ENCODE assay signal across 8 cellular contexts in the genomic region with DNA sequence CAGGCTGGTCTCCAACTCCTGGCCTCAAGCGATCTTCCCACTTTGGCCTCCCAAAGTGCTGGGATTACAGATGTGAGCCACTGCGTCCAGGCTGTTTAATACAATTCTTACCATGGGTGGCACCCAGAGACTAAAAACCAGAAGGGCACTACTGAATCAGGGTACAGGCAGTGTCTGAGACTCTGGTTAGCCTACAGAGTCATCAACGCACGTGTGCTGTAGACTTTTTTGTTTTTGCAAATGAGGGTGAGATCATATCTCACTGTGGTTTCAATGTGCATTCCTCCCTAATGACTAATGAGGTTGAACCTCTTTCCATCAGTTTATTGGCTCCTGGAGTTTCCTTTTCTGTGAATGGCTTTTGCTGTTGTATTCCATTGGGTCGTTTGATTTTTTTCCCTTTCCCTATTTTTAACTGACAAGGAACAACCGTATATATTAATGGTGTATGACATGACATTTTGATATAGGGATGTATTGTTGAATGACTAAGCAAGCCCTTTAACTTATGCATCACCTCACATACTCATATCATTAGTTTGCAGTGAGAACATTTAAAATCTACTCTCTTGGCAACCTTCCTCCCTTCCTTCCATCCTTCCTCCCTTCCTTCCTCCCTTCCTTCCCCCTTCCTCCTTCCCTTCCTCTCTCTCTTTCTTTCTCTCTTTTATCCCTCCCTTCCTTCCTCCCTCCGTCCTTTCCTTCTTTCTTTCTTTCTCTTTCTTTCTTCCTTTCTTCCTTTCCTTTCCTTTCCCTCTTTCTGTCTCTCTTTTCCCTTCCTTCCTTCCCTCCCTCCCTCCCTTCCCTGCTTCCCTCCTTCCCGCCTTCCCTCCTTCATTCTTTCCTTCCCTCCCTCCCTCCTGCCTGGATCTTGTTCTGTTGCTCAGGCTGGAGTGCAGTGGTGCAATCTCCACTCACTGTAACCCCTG. TPM values are rescaled to one million over a fixed set of nuclear protein-coding genes. Genes with fewer than 3 reads are reported as not detected.
DNase-seq lines count a peak whose midpoint lies in the region; ATAC-seq and TF ChIP-seq lines count a peak whose summit lies in the region.

No MANE protein-coding gene starts in this region.

- H2AFZ ChIP-seq in HCT116 (ENCODE audit: low read depth, low read length, poor library complexity, severe bottlenecking) = no peak overlapping the region

- no TSS peak for BruUV-seq in HCT116 (replicated peaks; lab: Mats Ljungman, UMichigan)

- peak; percentile 66 for ATAC-seq in HCT116

- H3K4me2 ChIP-seq in HCT116 (ENCODE audit: low read length) = peak overlapping the region; percentile 56

- H3K27me3 ChIP-seq in HCT116 (ENCODE audit: insufficient read depth, low read length) = no peaks in the 10 kb centered on the region

- H3K27ac ChIP-seq in HCT116 (ENCODE audit: low read depth, low read length) (peak overlapping the region; percentile 94), urinary bladder (ENCODE audit: low read depth) (peak overlapping the region; percentile 28)

- no peaks in the 10 kb centered on the region for H3K79me2 ChIP-seq in HCT116 (ENCODE audit: insufficient read depth, low read length)

- no peaks in the 10 kb centered on the region for H3K36me3 ChIP-seq in HCT116 (ENCODE audit: control insufficient read depth in 1 of 2, insufficient read depth in 2 of 2, low read length in 2 of 2)
- H3K36me3 ChIP-seq in urinary bladder (ENCODE audit: insufficient read depth) = no peaks in the 10 kb centered on the region

- H4K20me1 ChIP-seq in HCT116 (ENCODE audit: insufficient read depth) = no peaks in the 10 kb centered on the region

- RAD21 ChIA-PET in HCT116 (lab: Charles Lee; ENCODE audit: low non-redundant PET in 1 of 2, low total read pairs in 2 of 2, uncharacterized antibody in 2 of 2, unreplicated experiment in 2 of 2) = interaction anchor here in 1 of 2 experiments (1.1 to 2.1 kb wide), 2 partner anchors 10 to 52 kb away, joined by 4 to 7 read pairs; partner anchors contain the start of gene METTL27

- DNase-seq in NCI-H2196 (lab: John Stamatoyannopoulos, UW; ENCODE audit: unreplicated experiment) (peak; percentile 50), NCI-H2196 treated with DMSO at 0.1 percent for 48 hours (lab: John Stamatoyannopoulos, UW; ENCODE audit: unreplicated experiment) (no peak), HCT116 (ENCODE audit: low read depth, low spot score) (peak; percentile 92), NAMALWA (ENCODE audit: low spot score) (peak; percentile 93), amniotic epithelial cell (ENCODE audit: low read depth) (peak; percentile 98), kidney glomerular epithelial cell (lab: John Stamatoyannopoulos, UW) (peak; percentile 99), NCI-H187 (lab: John Stamatoyannopoulos, UW) (no peak)

- POLR2A ChIA-PET in HCT116 (lab: Charles Lee) = interaction anchor here (0.8 to 2.7 kb wide), 9 partner anchors 9 to 113 kb away, joined by 3 to 50 read pairs (median 5); partner anchors contain the start of genes ABHD11, CLDN4 and METTL27

- TF ChIP-seq RAD21 in HCT116 (IDR thresholded peaks at IDR 0.05; ENCODE audit: low read depth) = no peak

- intact Hi-C loops in HCT116 (cut with micrococcal nuclease) = loop anchor here (1.0 to 10.0 kb wide), 2 partner anchors 19 to 227 kb away; partner anchors contain the start of gene MLXIPL

- H3K9me2 ChIP-seq in HCT116 (ENCODE audit: insufficient read depth) = no peaks in the 10 kb centered on the region

- H3K9me3 ChIP-seq in HCT116 (ENCODE audit: control insufficient read depth in 1 of 2, insufficient read depth in 1 of 2, low read depth in 1 of 2, low read length in 2 of 2) = no peaks in the 10 kb centered on the region

- CTCF ChIA-PET in HCT116 (lab: Charles Lee) = interaction anchor here (0.7 to 1.7 kb wide), 5 partner anchors 9 to 117 kb away, joined by 3 to 18 read pairs (median 5); partner anchors contain the start of genes ABHD11 and METTL27

- TF ChIP-seq CTCF in HCT116 (IDR thresholded peaks at IDR 0.05 in 2 of 3, conservative IDR thresholded peaks at IDR 0.05 in 1 of 3; ENCODE audit: borderline replicate concordance in 1 of 3, insufficient read depth in 1 of 3, low read depth in 2 of 3, low read length in 2 of 3) = no peak

- peaks cover 43 to 72% of the 10 kb centered on the region in 2 experiments for H3K4me1 ChIP-seq in HCT116 (ENCODE audit: control insufficient read depth in 1 of 2, insufficient read depth in 2 of 2, low read length in 2 of 2)
- H3K4me1 ChIP-seq in urinary bladder (ENCODE audit: insufficient read depth) = peaks cover 1% of the 10 kb centered on the region

- WGBS in urinary bladder = 44% methylated on average over 8 of the region's 8 CpGs

- TF ChIP-seq POLR2A in HCT116 (IDR thresholded peaks at IDR 0.05; ENCODE audit: borderline replicate concordance, extremely low read depth, insufficient read depth, insufficient read length) = no peak

- H3K4me3 ChIP-seq in HCT116 (replicated peaks in 1 of 2; ENCODE audit: low read depth in 1 of 2, low read length in 2 of 2) = peak overlapping the region in 1 of 2 experiments; percentile 16; a peak in 1 of 4 replicates
- H3K4me3 ChIP-seq in urinary bladder (ENCODE audit: low read depth, low read length) = no peak overlapping the region

- peak overlapping the region; percentile 61 for H3K9ac ChIP-seq in HCT116 (ENCODE audit: low read length)

TF ChIP-seq in HCT116, 20 proteins besides CTCF, POLR2A, EP300 and RAD21:
- TF ChIP-seq POLR2AphosphoS5 (IDR thresholded peaks at IDR 0.05; ENCODE audit: low read depth, low read length) (peak; percentile 58), CEBPB (IDR thresholded peaks at IDR 0.05; ENCODE audit: low read depth) (no peak), CBX3 (IDR thresholded peaks at IDR 0.05; ENCODE audit: low read depth) (no peak), SRF (IDR thresholded peaks at IDR 0.05; ENCODE audit: low read depth) (no peak), EZH2phosphoT487 (IDR thresholded peaks at IDR 0.05; ENCODE audit: borderline replicate concordance) (no peak), TCF7L2 (IDR thresholded peaks at IDR 0.05; ENCODE audit: borderline replicate concordance, extremely low read depth, insufficient read depth, insufficient read length) (peak; percentile 51)
- TF ChIP-seq, protein P1, sequence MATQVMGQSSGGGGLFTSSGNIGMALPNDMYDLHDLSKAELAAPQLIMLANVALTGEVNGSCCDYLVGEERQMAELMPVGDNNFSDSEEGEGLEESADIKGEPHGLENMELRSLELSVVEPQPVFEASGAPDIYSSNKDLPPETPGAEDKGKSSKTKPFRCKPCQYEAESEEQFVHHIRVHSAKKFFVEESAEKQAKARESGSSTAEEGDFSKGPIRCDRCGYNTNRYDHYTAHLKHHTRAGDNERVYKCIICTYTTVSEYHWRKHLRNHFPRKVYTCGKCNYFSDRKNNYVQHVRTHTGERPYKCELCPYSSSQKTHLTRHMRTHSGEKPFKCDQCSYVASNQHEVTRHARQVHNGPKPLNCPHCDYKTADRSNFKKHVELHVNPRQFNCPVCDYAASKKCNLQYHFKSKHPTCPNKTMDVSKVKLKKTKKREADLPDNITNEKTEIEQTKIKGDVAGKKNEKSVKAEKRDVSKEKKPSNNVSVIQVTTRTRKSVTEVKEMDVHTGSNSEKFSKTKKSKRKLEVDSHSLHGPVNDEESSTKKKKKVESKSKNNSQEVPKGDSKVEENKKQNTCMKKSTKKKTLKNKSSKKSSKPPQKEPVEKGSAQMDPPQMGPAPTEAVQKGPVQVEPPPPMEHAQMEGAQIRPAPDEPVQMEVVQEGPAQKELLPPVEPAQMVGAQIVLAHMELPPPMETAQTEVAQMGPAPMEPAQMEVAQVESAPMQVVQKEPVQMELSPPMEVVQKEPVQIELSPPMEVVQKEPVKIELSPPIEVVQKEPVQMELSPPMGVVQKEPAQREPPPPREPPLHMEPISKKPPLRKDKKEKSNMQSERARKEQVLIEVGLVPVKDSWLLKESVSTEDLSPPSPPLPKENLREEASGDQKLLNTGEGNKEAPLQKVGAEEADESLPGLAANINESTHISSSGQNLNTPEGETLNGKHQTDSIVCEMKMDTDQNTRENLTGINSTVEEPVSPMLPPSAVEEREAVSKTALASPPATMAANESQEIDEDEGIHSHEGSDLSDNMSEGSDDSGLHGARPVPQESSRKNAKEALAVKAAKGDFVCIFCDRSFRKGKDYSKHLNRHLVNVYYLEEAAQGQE (IDR thresholded peaks at IDR 0.05; ENCODE audit: low read depth) = no peak

RNA-seq across cellular contexts. Expression of gene TMEM270, which starts 9.3 kb away (rescaled TPM):
- total RNA-seq in HCT116 (2021; ENCODE audit: unreplicated experiment) = 1.1 TPM
- 0.81 and 0.85 TPM in 2 replicates for polyA plus RNA-seq in HCT116 (2012)
- not detected for total RNA-seq in urinary bladder
- 0.09 TPM for polyA plus RNA-seq in urinary bladder

RNA-seq across cellular contexts. Expression of gene METTL27, which starts 9.4 kb away (rescaled TPM):
- total RNA-seq in HCT116 (2021; ENCODE audit: unreplicated experiment) = 30.4 TPM
- 36.9 and 40.2 TPM in 2 replicates for polyA plus RNA-seq in HCT116 (2012)
- 2.9 TPM for total RNA-seq in urinary bladder
- 1.0 TPM for polyA plus RNA-seq in urinary bladder

RNA-seq across cellular contexts. Expression of gene CLDN4, which starts 20.9 kb away (rescaled TPM):
- 234 TPM for total RNA-seq in HCT116 (2021; ENCODE audit: unreplicated experiment)
- polyA plus RNA-seq in HCT116 (2012) = 401 and 646 TPM in 2 replicates
- 51.4 TPM for total RNA-seq in urinary bladder
- polyA plus RNA-seq in urinary bladder = 127 TPM

Comparison
In these comparisons a context has a peak if more than half of its experiments do, and no peak if none do; other contexts are left out.
1. DNase-seq: peak in NCI-H2196 (single experiment), HCT116 (single experiment), NAMALWA (single experiment), amniotic epithelial cell (single experiment) and kidney glomerular epithelial cell (single experiment); none in NCI-H2196 treated with DMSO at 0.1 percent for 48 hours (single experiment) and NCI-H187 (0 of 2).